Comparison of ENCODE assay signal across 8 cellular contexts in genomic region chr14:75514673-75515630, GRCh38. TPM values are rescaled to one million over a fixed set of nuclear protein-coding genes. Genes with fewer than 3 reads are reported as not detected.
A peak's percentile ranks its signal among the peaks of the same experiment; 100 is the strongest.
DNase-seq lines count a peak whose midpoint lies in the region; ATAC-seq and TF ChIP-seq lines count a peak whose summit lies in the region.

No MANE protein-coding gene starts in this region.

- H3K27ac ChIP-seq in Panc1 (ENCODE audit: low read length) = 0 out of 2 replicates have a peak overlapping the region, but pooled peaks have one; percentile 29
- H3K27ac ChIP-seq in mammary epithelial cell (ENCODE audit: insufficient read depth, low read depth, low read length) = no peak overlapping the region

- TF ChIP-seq CTCF in Panc1 (IDR thresholded peaks at IDR 0.05) (no peak), mammary epithelial cell (conservative IDR thresholded peaks at IDR 0.05 in 1 of 2, IDR thresholded peaks at IDR 0.05 in 1 of 2; ENCODE audit: extremely low read depth in 1 of 2, insufficient read depth in 1 of 2, low read depth in 1 of 2, low read length in 2 of 2) (peak in 1 of 2 donors; percentile 10)

- H4K20me1 ChIP-seq in mammary epithelial cell (ENCODE audit: insufficient read depth, low read length) = no peaks in the 10 kb centered on the region

- in situ Hi-C loops in Panc1 (cut with HindIII; ENCODE audit: low pct_unique_long_range_greater_than_20kb, low sequenced_read_pairs) = no loop called here
- in situ Hi-C loops in mammary epithelial cell (cut with MboI; ENCODE audit: low sequenced_read_pairs in 2 of 2) = no loop called here

- H2AFZ ChIP-seq in mammary epithelial cell (ENCODE audit: low read depth, low read length) = peak overlapping the region; percentile 85

- H3K27me3 ChIP-seq in Panc1 (ENCODE audit: control insufficient read depth, insufficient read depth, low read length) (no peaks in the 10 kb centered on the region), mammary epithelial cell (ENCODE audit: insufficient read depth, low read length) (no peaks in the 10 kb centered on the region), mucosa of stomach (ENCODE audit: control insufficient read depth, insufficient read depth, low read length) (peaks cover 3% of the 10 kb centered on the region)

- H3K9ac ChIP-seq in mammary epithelial cell (ENCODE audit: insufficient read depth, low read length) (no peak overlapping the region), mucosa of stomach (ENCODE audit: low read length) (peak overlapping the region; percentile 29)

- H3K79me2 ChIP-seq in mammary epithelial cell (ENCODE audit: insufficient read depth, low read length) = no peaks in the 10 kb centered on the region

- H3K9me3 ChIP-seq in Panc1 (ENCODE audit: control insufficient read depth, insufficient read depth, low read depth, low read length) (no peaks in the 10 kb centered on the region), mammary epithelial cell (replicated peaks; ENCODE audit: insufficient read depth, low read length) (no peaks in the 10 kb centered on the region), mucosa of stomach (ENCODE audit: control insufficient read depth, low read length) (no peaks in the 10 kb centered on the region)

- POLR2A ChIA-PET in Panc1 (lab: Charles Lee) = no interaction called here

- CTCF ChIA-PET in Panc1 (lab: Charles Lee) = interaction anchor here (0.6 kb wide), 1 partner anchor 17 kb away, joined by 5 read pairs; no protein-coding TSS in a partner anchor
- CTCF ChIA-PET in mammary epithelial cell (lab: Charles Lee; ENCODE audit: low non-redundant PET) = interaction anchor here (1.3 kb wide), 1 partner anchor 46 kb away, joined by 5 read pairs; no protein-coding TSS in a partner anchor

- H3K4me1 ChIP-seq in Panc1 (ENCODE audit: control insufficient read depth, insufficient read depth, low read length) = no peaks in the 10 kb centered on the region
- H3K4me1 ChIP-seq in mammary epithelial cell (ENCODE audit: insufficient read depth, low read length) = peaks cover 3% of the 10 kb centered on the region
- no peaks in the 10 kb centered on the region for H3K4me1 ChIP-seq in mucosa of stomach (ENCODE audit: control insufficient read depth, insufficient read depth, low read length)

- intact Hi-C loops in Panc1 (cut with micrococcal nuclease; ENCODE audit: unreplicated experiment) = no loop called here
- intact Hi-C loops in mammary epithelial cell (cut with micrococcal nuclease) = no loop called here

- peak overlapping the region; percentile 86 for H3K4me2 ChIP-seq in mammary epithelial cell (ENCODE audit: insufficient read depth, low read depth, low read length)

- 23% methylated on average over 18 of the region's 29 CpGs for WGBS in mammary epithelial cell (ENCODE audit: low coverage, missing lambda C conversion rate)

- dilution Hi-C loops in mammary epithelial cell (cut with HindIII; ENCODE audit: low sequenced_read_pairs) = no loop called here

- no TSS peak for BruUV-seq in Panc1 (replicated peaks; lab: Mats Ljungman, UMichigan)
- BruUV-seq in mammary epithelial cell (replicated peaks; lab: Mats Ljungman, UMichigan) = no TSS peak

- H3K36me3 ChIP-seq in Panc1 (ENCODE audit: control insufficient read depth, insufficient read depth, low read length) = no peaks in the 10 kb centered on the region
- H3K36me3 ChIP-seq in mammary epithelial cell (ENCODE audit: insufficient read depth, low read length) = no peaks in the 10 kb centered on the region
- H3K36me3 ChIP-seq in mucosa of stomach (ENCODE audit: control insufficient read depth, insufficient read depth, low read length) = no peaks in the 10 kb centered on the region

- peak overlapping the region; percentile 17 to 50 for H3K4me3 ChIP-seq in Panc1 (ENCODE audit: low read depth in 2 of 2, low read length in 2 of 2)
- H3K4me3 ChIP-seq in mammary epithelial cell (replicated peaks in 1 of 3; ENCODE audit: insufficient read depth in 1 of 3, low read depth in 2 of 3, low read length in 3 of 3) = peak overlapping the region; percentile 10 to 38 (median 19)
- no peak overlapping the region for H3K4me3 ChIP-seq in mucosa of stomach (ENCODE audit: low read length)

- ATAC-seq in GM18498 (IDR thresholded peaks at IDR 0.05; ENCODE audit: unreplicated experiment) (peak; percentile 62), HG02588 (IDR thresholded peaks at IDR 0.05; ENCODE audit: unreplicated experiment) (peak; percentile 33), Panc1 (peak; percentile 76), GM21576 (IDR thresholded peaks at IDR 0.05; ENCODE audit: unreplicated experiment) (no peak)

- DNase-seq in Panc1 (ENCODE audit: low read depth, low spot score) (no peak), mammary epithelial cell (peak; percentile 12), DMS53 treated with DMSO at 0.1 percent for 48 hours (lab: John Stamatoyannopoulos, UW; ENCODE audit: unreplicated experiment) (no peak), cerebellum (ENCODE audit: low spot score) (no peak)

RNA-seq across cellular contexts. Expression of gene BATF, which starts 7.3 kb away (rescaled TPM):
- not detected for total RNA-seq in Panc1 (2021; ENCODE audit: unreplicated experiment)
- polyA plus RNA-seq in Panc1 (2012; ENCODE audit: insufficient read length) = not detected
- not detected for total RNA-seq in mammary epithelial cell
- not detected for polyA plus RNA-seq in mammary epithelial cell
- polyA minus RNA-seq in mammary epithelial cell = not detected
- total RNA-seq in cerebellum = not detected
